Comparison of ENCODE assay signal across 8 cellular contexts in the genomic region with DNA sequence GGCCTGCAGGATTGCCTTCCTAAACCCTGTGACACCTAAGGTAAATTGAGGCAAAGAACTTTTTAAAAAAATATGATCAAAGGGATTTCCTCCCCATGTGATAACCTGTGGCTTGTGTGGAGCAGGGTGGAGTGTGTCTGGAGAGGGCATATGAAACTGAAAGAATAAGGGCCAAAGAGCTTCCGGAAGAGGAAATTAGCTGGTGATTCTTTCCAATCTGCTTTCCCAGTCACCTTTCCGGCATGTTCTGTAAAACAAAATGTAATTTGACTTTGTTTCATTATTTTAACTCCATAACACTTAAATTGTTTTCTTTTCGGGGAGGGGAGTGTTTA. TPM values are rescaled to one million over a fixed set of nuclear protein-coding genes. Genes with fewer than 3 reads are reported as not detected.
A peak's percentile ranks its signal among the peaks of the same experiment; 100 is the strongest.
DNase-seq lines count a peak whose midpoint lies in the region; ATAC-seq lines count a peak whose summit lies in the region.

No MANE protein-coding gene starts in this region.

- H3K27me3 ChIP-seq in endocrine pancreas (ENCODE audit: control insufficient read depth, insufficient read depth, low read length) (no peaks in the 10 kb centered on the region), mucosa of rectum (ENCODE audit: control insufficient read depth in 2 of 2, insufficient read depth in 2 of 2, low read length in 2 of 2) (no peaks in the 10 kb centered on the region)

- H3K4me3 ChIP-seq in endocrine pancreas (ENCODE audit: control insufficient read depth, insufficient read depth, low read length) (peak overlapping the region; percentile 97), mucosa of rectum (ENCODE audit: low read length in 2 of 2) (peak overlapping the region; percentile 76 to 83)

- DNase-seq in EL, result peak; percentile 52
- peak; percentile 64 for DNase-seq in SK-MEL-5 (ENCODE audit: low read depth, low spot score)
- no peak for DNase-seq in GM03348 (ENCODE audit: low spot score)
- DNase-seq in GDM1 (lab: John Stamatoyannopoulos, UW), result no peak

- no peaks in the 10 kb centered on the region for H3K36me3 ChIP-seq in endocrine pancreas (ENCODE audit: control insufficient read depth, insufficient read depth, low read length)
- H3K36me3 ChIP-seq in mucosa of rectum (ENCODE audit: control insufficient read depth in 2 of 2, insufficient read depth in 2 of 2, low read length in 2 of 2), result no peaks in the 10 kb centered on the region

- H3K9ac ChIP-seq in endocrine pancreas (ENCODE audit: control insufficient read depth, insufficient read depth, low read length) (peak overlapping the region; percentile 81), mucosa of rectum (ENCODE audit: low read depth in 1 of 2, low read length in 2 of 2) (peak overlapping the region; percentile 77 to 87)

- peak overlapping the region; percentile 96 to 97 for H3K27ac ChIP-seq in mucosa of rectum (ENCODE audit: low read depth in 2 of 2, low read length in 2 of 2)

- no peaks in the 10 kb centered on the region for H3K9me3 ChIP-seq in endocrine pancreas (ENCODE audit: control insufficient read depth, low read length)
- H3K9me3 ChIP-seq in mucosa of rectum (ENCODE audit: control insufficient read depth in 2 of 2, low read length in 2 of 2), result no peaks in the 10 kb centered on the region

- peak; percentile 34 for ATAC-seq in GM19463 (IDR thresholded peaks at IDR 0.05; ENCODE audit: unreplicated experiment)
- peak; percentile 34 for ATAC-seq in HG03457 (IDR thresholded peaks at IDR 0.05; ENCODE audit: unreplicated experiment)

- H3K4me1 ChIP-seq in endocrine pancreas (ENCODE audit: control insufficient read depth, insufficient read depth, low read length) (no peaks in the 10 kb centered on the region), mucosa of rectum (ENCODE audit: control insufficient read depth in 2 of 2, insufficient read depth in 2 of 2, low read length in 2 of 2) (peaks cover 0 to 2% of the 10 kb centered on the region in 2 donors)

- in situ Hi-C loops in SK-MEL-5 (cut with HindIII; ENCODE audit: low pct_unique_long_range_greater_than_20kb, low sequenced_read_pairs), result no loop called here

RNA-seq across cellular contexts. Expression of a gene that starts 0.6 kb away (rescaled TPM):
- total RNA-seq in SK-MEL-5 (2014; rRNA removed; shearing (Covaris generic)), result 38.3 and 40.3 TPM in 2 replicates
- 26.6 and 32.9 TPM in 2 replicates for polyA plus RNA-seq in SK-MEL-5 (2015; cell fraction: cytosol; rRNA removed)
- polyA plus RNA-seq in SK-MEL-5 (2015; cell fraction: nucleus; rRNA removed), result 8.1 and 12.7 TPM in 2 replicates

Comparison
In these comparisons a context has a peak if more than half of its experiments do, and no peak if none do; other contexts are left out.
1. DNase-seq: peak in EL (single experiment) and SK-MEL-5 (single experiment); none in GM03348 (single experiment) and GDM1 (single experiment).